ENCODE assay signal across 16 cellular contexts in the genomic region with DNA sequence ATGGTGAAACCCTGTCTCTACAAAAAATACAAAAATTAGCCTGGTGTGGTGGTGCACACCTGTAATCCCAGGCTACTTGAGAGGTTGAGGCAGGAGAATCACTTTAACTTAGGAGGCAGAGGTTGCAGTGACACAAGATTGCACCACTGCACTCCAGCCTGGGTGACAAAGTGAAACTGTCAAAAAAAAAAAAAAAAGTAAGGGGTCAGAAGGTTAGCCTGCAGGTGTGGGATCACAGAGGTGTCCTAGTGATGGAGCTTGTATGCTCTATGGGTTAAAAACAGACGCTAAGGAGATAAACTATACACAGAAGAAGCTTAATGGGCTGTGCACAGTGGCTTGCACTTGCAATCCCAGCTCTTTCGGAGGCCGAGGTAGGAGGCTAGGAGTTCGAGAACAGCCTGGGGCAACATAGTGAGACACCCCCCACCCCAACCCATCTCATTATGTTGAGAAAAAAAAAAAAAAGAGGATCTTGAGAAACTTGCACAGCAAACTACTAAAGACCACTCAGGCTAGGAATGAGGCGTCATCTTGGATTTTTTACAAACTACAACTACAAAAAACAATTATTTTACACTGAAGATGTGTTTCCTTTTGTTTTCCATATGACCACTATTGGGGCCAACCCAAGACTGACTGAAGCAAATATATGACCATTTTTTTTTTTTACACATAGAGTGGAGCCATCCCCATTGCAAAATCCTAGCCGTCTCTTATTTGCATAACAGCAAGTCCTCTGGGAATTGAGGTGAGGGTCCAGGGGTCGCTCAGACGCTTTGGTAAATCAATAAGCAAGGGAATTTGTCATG. TPM values are rescaled to one million over a fixed set of nuclear protein-coding genes. Genes with fewer than 3 reads are reported as not detected.
A peak's percentile ranks its signal among the peaks of the same experiment; 100 is the strongest.
DNase-seq lines count a peak whose midpoint lies in the region; ATAC-seq and TF ChIP-seq lines count a peak whose summit lies in the region.
"Had no signal": no experiment of that assay in that cellular context is flagged by ENCODE, and none has a peak within 500 bp of the region (broad histone marks: within the 10 kb centered on the region; RNA-seq: fewer than 3 reads in every experiment).

No MANE protein-coding gene starts in this region.

- DNase-seq in activated CD8-positive, alpha-beta T cell treated with anti-CD3 and anti-CD28 coated beads, Interleukin-2, amount 10 ng/mL, durations not matched to agents 7 days and 5 days, result no peak
- DNase-seq in activated CD8-positive, alpha-beta T cell treated with anti-CD3 and anti-CD28 coated beads for 36 hours, result no peak
- DNase-seq in RPMI8226, result peak; percentile 69
- peak; percentile 36 for DNase-seq in epithelial cell of esophagus (ENCODE audit: low read depth)
- DNase-seq in osteocyte (ENCODE audit: extremely low spot score, unreplicated experiment), result no peak
- DNase-seq in NCI-H1417 treated with DMSO at 0.1 percent for 48 hours (lab: John Stamatoyannopoulos, UW), result no peak
- DNase-seq in iPS-NIHi11 (ENCODE audit: low spot score), result no peak
- DNase-seq in BE2C, result no peak
- DNase-seq: activated CD4-positive, CD25-positive, alpha-beta regulatory T cell treated with anti-CD3 and anti-CD28 coated beads, Interleukin-2, amount 50 U/mL, for 72 hours; activated naive CD8-positive, alpha-beta T cell treated with anti-CD3 and anti-CD28 coated beads, Interleukin-2, amount 10 ng/mL, durations not matched to agents 7 days and 5 days; GF-D8; lower lobe of right lung; NCI-H1694; NCI-H226; stimulated activated naive CD8-positive, alpha-beta T cell treated with anti-CD3 and anti-CD28 coated beads, Interleukin-15, amount 100 ng/mL, for 72 hours had no signal

- no peak overlapping the region for H3K27ac Mint-ChIP-seq in activated CD8-positive, alpha-beta T cell treated with anti-CD3 and anti-CD28 coated beads, Interleukin-2, amount 10 ng/mL, durations not matched to agents 7 days and 5 days
- H3K27ac Mint-ChIP-seq in activated CD8-positive, alpha-beta T cell treated with anti-CD3 and anti-CD28 coated beads for 36 hours, result no peak overlapping the region
- H3K27ac Mint-ChIP-seq in osteocyte (ENCODE audit: unreplicated experiment), result peak overlapping the region; percentile 57
- H3K27ac Mint-ChIP-seq: activated naive CD8-positive, alpha-beta T cell treated with anti-CD3 and anti-CD28 coated beads, Interleukin-2, amount 10 ng/mL, durations not matched to agents 7 days and 5 days; stimulated activated naive CD8-positive, alpha-beta T cell treated with anti-CD3 and anti-CD28 coated beads, Interleukin-15, amount 100 ng/mL, for 72 hours; T-helper 2 cell treated with Interferon-gamma antibody and Interleukin-4, amounts not matched to agents 5 μg/mL and 100 μg/mL, for 36 hours had no signal

- H3K27me3 Mint-ChIP-seq in activated CD8-positive, alpha-beta T cell treated with anti-CD3 and anti-CD28 coated beads, Interleukin-2, amount 10 ng/mL, durations not matched to agents 7 days and 5 days (ENCODE audit: low read depth), result peaks cover 37% of the 10 kb centered on the region
- peaks cover 6% of the 10 kb centered on the region for H3K27me3 Mint-ChIP-seq in activated CD8-positive, alpha-beta T cell treated with anti-CD3 and anti-CD28 coated beads for 36 hours
- no peaks in the 10 kb centered on the region for H3K27me3 Mint-ChIP-seq in osteocyte (ENCODE audit: unreplicated experiment)

- H3K4me1 ChIP-seq in BE2C, result peaks cover 3% of the 10 kb centered on the region; the same call in 1 of the 2 replicates

- H3K27me3 ChIP-seq in BE2C, result peaks cover 35% of the 10 kb centered on the region

- CTCF ChIA-PET in activated CD8-positive, alpha-beta T cell treated with anti-CD3 and anti-CD28 coated beads, Interleukin-2, amount 10 ng/mL, durations not matched to agents 7 days and 5 days (lab: Charles Lee), result interaction anchor here (1.2 to 11.5 kb wide), 3 partner anchors 9 to 36 kb away, joined by 3 to 455 read pairs (median 4); no protein-coding TSS in a partner anchor
- CTCF ChIA-PET in activated CD8-positive, alpha-beta T cell treated with anti-CD3 and anti-CD28 coated beads for 36 hours (lab: Charles Lee), result interaction anchor here (3.5 to 6.4 kb wide), 4 partner anchors 10 to 36 kb away, joined by 15 to 270 read pairs (median 51); no protein-coding TSS in a partner anchor

- no peak for TF ChIP-seq CTCF in activated CD8-positive, alpha-beta T cell treated with anti-CD3 and anti-CD28 coated beads for 36 hours (IDR thresholded peaks at IDR 0.05)
- TF ChIP-seq CTCF in epithelial cell of esophagus (IDR thresholded peaks at IDR 0.05; ENCODE audit: insufficient read depth, low read depth, low read length, missing control alignments) (no peak), osteocyte (IDR thresholded peaks at IDR 0.05) (no peak), BE2C (IDR thresholded peaks at IDR 0.05; ENCODE audit: low read depth, low read length) (no peak)

- no peak overlapping the region for H3K4me3 Mint-ChIP-seq in activated CD8-positive, alpha-beta T cell treated with anti-CD3 and anti-CD28 coated beads, Interleukin-2, amount 10 ng/mL, durations not matched to agents 7 days and 5 days
- H3K4me3 Mint-ChIP-seq in activated CD8-positive, alpha-beta T cell treated with anti-CD3 and anti-CD28 coated beads for 36 hours, result no peak overlapping the region
- no peak overlapping the region for H3K4me3 Mint-ChIP-seq in osteocyte (ENCODE audit: unreplicated experiment)

- H3K36me3 ChIP-seq in BE2C, result no peaks in the 10 kb centered on the region
- H3K36me3 ChIP-seq: lower lobe of right lung had no signal

- intact Hi-C loops in activated CD8-positive, alpha-beta T cell treated with anti-CD3 and anti-CD28 coated beads for 36 hours (cut with micrococcal nuclease), result loop anchor here (10.0 kb wide), 1 partner anchor 51 kb away; a partner anchor contains a TSS

- H3K36me3 Mint-ChIP-seq in activated CD8-positive, alpha-beta T cell treated with anti-CD3 and anti-CD28 coated beads, Interleukin-2, amount 10 ng/mL, durations not matched to agents 7 days and 5 days (ENCODE audit: low read depth), result no peaks in the 10 kb centered on the region
- peaks cover 13% of the 10 kb centered on the region for H3K36me3 Mint-ChIP-seq in activated CD8-positive, alpha-beta T cell treated with anti-CD3 and anti-CD28 coated beads for 36 hours (ENCODE audit: low read depth)
- H3K36me3 Mint-ChIP-seq in osteocyte (ENCODE audit: unreplicated experiment), result peaks cover 13% of the 10 kb centered on the region
- H3K36me3 Mint-ChIP-seq: activated naive CD8-positive, alpha-beta T cell treated with anti-CD3 and anti-CD28 coated beads, Interleukin-2, amount 10 ng/mL, durations not matched to agents 7 days and 5 days had no signal

- no peak overlapping the region for H3K4me3 ChIP-seq in epithelial cell of esophagus (ENCODE audit: low read length)
- no peak overlapping the region for H3K4me3 ChIP-seq in BE2C (ENCODE audit: low read depth, low read length)
- H3K4me3 ChIP-seq: lower lobe of right lung had no signal

- no peaks in the 10 kb centered on the region for H3K9me3 Mint-ChIP-seq in activated CD8-positive, alpha-beta T cell treated with anti-CD3 and anti-CD28 coated beads, Interleukin-2, amount 10 ng/mL, durations not matched to agents 7 days and 5 days (ENCODE audit: insufficient read depth)
- H3K9me3 Mint-ChIP-seq in activated CD8-positive, alpha-beta T cell treated with anti-CD3 and anti-CD28 coated beads for 36 hours, result no peaks in the 10 kb centered on the region
- no peaks in the 10 kb centered on the region for H3K9me3 Mint-ChIP-seq in osteocyte (ENCODE audit: unreplicated experiment)
- H3K9me3 Mint-ChIP-seq: activated naive CD8-positive, alpha-beta T cell treated with anti-CD3 and anti-CD28 coated beads, Interleukin-2, amount 10 ng/mL, durations not matched to agents 7 days and 5 days; stimulated activated naive CD8-positive, alpha-beta T cell treated with anti-CD3 and anti-CD28 coated beads, Interleukin-15, amount 100 ng/mL, for 72 hours; T-helper 2 cell treated with Interferon-gamma antibody and Interleukin-4, amounts not matched to agents 5 μg/mL and 100 μg/mL, for 36 hours had no signal

- peaks cover 39% of the 10 kb centered on the region for H3K4me1 Mint-ChIP-seq in activated CD8-positive, alpha-beta T cell treated with anti-CD3 and anti-CD28 coated beads, Interleukin-2, amount 10 ng/mL, durations not matched to agents 7 days and 5 days (ENCODE audit: low read depth)
- peaks cover 27% of the 10 kb centered on the region for H3K4me1 Mint-ChIP-seq in activated CD8-positive, alpha-beta T cell treated with anti-CD3 and anti-CD28 coated beads for 36 hours (ENCODE audit: low read depth)
- peaks cover 18% of the 10 kb centered on the region for H3K4me1 Mint-ChIP-seq in osteocyte (ENCODE audit: unreplicated experiment)

- peak; percentile 6 for ATAC-seq in activated CD8-positive, alpha-beta T cell treated with anti-CD3 and anti-CD28 coated beads, Interleukin-2, amount 10 ng/mL, durations not matched to agents 7 days and 5 days
- no peak for ATAC-seq in activated CD8-positive, alpha-beta T cell treated with anti-CD3 and anti-CD28 coated beads for 36 hours
- ATAC-seq: stimulated activated naive CD8-positive, alpha-beta T cell treated with anti-CD3 and anti-CD28 coated beads, Interleukin-15, amount 100 ng/mL, for 72 hours had no signal

- H3K9me3 ChIP-seq in BE2C, result no peaks in the 10 kb centered on the region
- H3K9me3 ChIP-seq: lower lobe of right lung had no signal

- POLR2A ChIA-PET in activated CD8-positive, alpha-beta T cell treated with anti-CD3 and anti-CD28 coated beads, Interleukin-2, amount 10 ng/mL, durations not matched to agents 7 days and 5 days (lab: Charles Lee), result interaction anchor here (1.2 kb wide), 1 partner anchor 23 kb away, joined by 5 read pairs; no protein-coding TSS in a partner anchor
- POLR2A ChIA-PET in activated CD8-positive, alpha-beta T cell treated with anti-CD3 and anti-CD28 coated beads for 36 hours (lab: Charles Lee), result interaction anchor here (0.6 to 1.4 kb wide), 3 partner anchors 26 to 1709 kb away, joined by 3 to 4 read pairs (median 3); no protein-coding TSS in a partner anchor

RNA-seq across cellular contexts. Expression of a gene that starts 7.9 kb away (rescaled TPM):
- 100 to 1,000 TPM; 154 to 172 TPM for total RNA-seq in activated CD8-positive, alpha-beta T cell treated with anti-CD3 and anti-CD28 coated beads, Interleukin-2, amount 10 ng/mL, durations not matched to agents 7 days and 5 days
- total RNA-seq in activated CD8-positive, alpha-beta T cell treated with anti-CD3 and anti-CD28 coated beads for 36 hours, result 10 to 100 TPM; 70.0 to 71.2 TPM
- 93.8 and 176 TPM in 2 replicates for total RNA-seq in osteocyte
- 1.1 TPM for polyA plus RNA-seq in BE2C (2012; ENCODE audit: insufficient read depth, insufficient read length, low read depth)

RNA-seq across cellular contexts. Expression of a gene that starts 21.1 kb away (rescaled TPM):
- total RNA-seq in activated CD8-positive, alpha-beta T cell treated with anti-CD3 and anti-CD28 coated beads, Interleukin-2, amount 10 ng/mL, durations not matched to agents 7 days and 5 days, result 1 to 10 TPM; 2.0 to 3.4 TPM
- total RNA-seq in activated CD8-positive, alpha-beta T cell treated with anti-CD3 and anti-CD28 coated beads for 36 hours, result 1 to 10 TPM; 2.6 to 3.0 TPM
- 15.6 and 15.8 TPM in 2 replicates for total RNA-seq in osteocyte
- 79.0 TPM for polyA plus RNA-seq in BE2C (2012; ENCODE audit: insufficient read depth, insufficient read length, low read depth)

RNA-seq across cellular contexts. Expression of a gene that starts 22.5 kb away (rescaled TPM):
- total RNA-seq in activated CD8-positive, alpha-beta T cell treated with anti-CD3 and anti-CD28 coated beads, Interleukin-2, amount 10 ng/mL, durations not matched to agents 7 days and 5 days, result 1 to 10 TPM; 1.6 to 3.2 TPM
- total RNA-seq in activated CD8-positive, alpha-beta T cell treated with anti-CD3 and anti-CD28 coated beads for 36 hours, result 1 to 10 TPM; 3.7 to 4.2 TPM
- 0.29 and 0.62 TPM in 2 replicates for total RNA-seq in osteocyte
- 2.2 TPM for polyA plus RNA-seq in BE2C (2012; ENCODE audit: insufficient read depth, insufficient read length, low read depth)

RNA-seq across cellular contexts. Expression of a gene that starts 31.5 kb away (rescaled TPM):
- total RNA-seq in activated CD8-positive, alpha-beta T cell treated with anti-CD3 and anti-CD28 coated beads, Interleukin-2, amount 10 ng/mL, durations not matched to agents 7 days and 5 days, result 100 to 1,000 TPM; 215 to 222 TPM
- total RNA-seq in activated CD8-positive, alpha-beta T cell treated with anti-CD3 and anti-CD28 coated beads for 36 hours, result 100 to 1,000 TPM; 152 to 153 TPM
- total RNA-seq in osteocyte, result 61.9 and 68.9 TPM in 2 replicates
- polyA plus RNA-seq in BE2C (2012; ENCODE audit: insufficient read depth, insufficient read length, low read depth), result 177 TPM

RNA-seq across cellular contexts. Expression of a gene that starts 52.0 kb away (rescaled TPM):
- 10 to 100 TPM; 57.5 to 64.8 TPM for total RNA-seq in activated CD8-positive, alpha-beta T cell treated with anti-CD3 and anti-CD28 coated beads, Interleukin-2, amount 10 ng/mL, durations not matched to agents 7 days and 5 days
- 10 to 100 TPM; 41.6 to 46.5 TPM for total RNA-seq in activated CD8-positive, alpha-beta T cell treated with anti-CD3 and anti-CD28 coated beads for 36 hours
- 96.7 and 117 TPM in 2 replicates for total RNA-seq in osteocyte
- 120 TPM for polyA plus RNA-seq in BE2C (2012; ENCODE audit: insufficient read depth, insufficient read length, low read depth)

Comparison
In these comparisons a context has a peak if more than half of its experiments do, and no peak if none do; other contexts are left out.
1. DNase-seq: peak in RPMI8226 (single experiment) and epithelial cell of esophagus (single experiment); none in activated CD8-positive, alpha-beta T cell treated with anti-CD3 and anti-CD28 coated beads, Interleukin-2, amount 10 ng/mL, durations not matched to agents 7 days and 5 days (single experiment), activated CD8-positive, alpha-beta T cell treated with anti-CD3 and anti-CD28 coated beads for 36 hours (single experiment), osteocyte (single experiment), NCI-H1417 treated with DMSO at 0.1 percent for 48 hours (single experiment), iPS-NIHi11 (single experiment) and BE2C (single experiment).